ENCODE assay signal across 15 cellular contexts in genomic region chr3:186966406-186966805, GRCh38. TPM values are rescaled to one million over a fixed set of nuclear protein-coding genes. Genes with fewer than 3 reads are reported as not detected.
DNase-seq lines count a peak whose midpoint lies in the region; ATAC-seq and TF ChIP-seq lines count a peak whose summit lies in the region.
"Had no signal": no experiment of that assay in that cellular context is flagged by ENCODE, and none has a peak within 500 bp of the region (broad histone marks: within the 10 kb centered on the region; RNA-seq: fewer than 3 reads in every experiment).

No MANE protein-coding gene starts in this region.

- peaks cover 30 to 70% (median 56%) of the 10 kb centered on the region in 3 experiments for H3K36me3 Mint-ChIP-seq in H9 (ENCODE audit: insufficient read depth in 1 of 3, low read depth in 3 of 3)
- H3K36me3 Mint-ChIP-seq in stimulated activated effector memory CD8-positive, alpha-beta T cell treated with anti-CD3 and anti-CD28 coated beads, Interleukin-12 subunit alpha, Interleukin-12 subunit beta, amount 100 ng/mL, for 72 hours, result peaks cover 71% of the 10 kb centered on the region
- peaks cover 16% of the 10 kb centered on the region for H3K36me3 Mint-ChIP-seq in neural progenitor cell

- DNase-seq in H9, result no peak
- DNase-seq in stimulated activated effector memory CD8-positive, alpha-beta T cell treated with anti-CD3 and anti-CD28 coated beads, Interleukin-12 subunit alpha, Interleukin-12 subunit beta, amount 100 ng/mL, for 72 hours (ENCODE audit: low spot score in 2 of 2), result no peak
- no peak for DNase-seq in COLO829 (ENCODE audit: low spot score)
- DNase-seq in neural progenitor cell (ENCODE audit: low spot score), result no peak
- DNase-seq in NCI-H2029 treated with DMSO at 0.1 percent for 48 hours (lab: John Stamatoyannopoulos, UW), result no peak
- DNase-seq: activated gamma-delta T cell treated with Interleukin-2 at 50 U/mL for 16 hours, body of pancreas, dermis blood vessel endothelial cell, mammary epithelial cell, NCI-H2081 treated with DMSO at 0.1 percent for 48 hours, NCI-H526, SHP77 had no signal

- H3K27ac ChIP-seq in H9 (ENCODE audit: insufficient read length, low read depth, low read length) (no peak overlapping the region), angular gyrus (ENCODE audit: low read depth, low read length) (peak overlapping the region; percentile 27), iPS-20b (ENCODE audit: low read length) (peak overlapping the region; percentile 10), neural progenitor cell (no peak overlapping the region)
- H3K27ac ChIP-seq: body of pancreas had no signal

- H3K14ac ChIP-seq in H9 (ENCODE audit: insufficient read depth, low read length), result no peak overlapping the region

- H3K9me3 Mint-ChIP-seq in H9 (no peaks in the 10 kb centered on the region), neural progenitor cell (no peaks in the 10 kb centered on the region)
- no peaks in the 10 kb centered on the region for H3K9me3 Mint-ChIP-seq in stimulated activated effector memory CD8-positive, alpha-beta T cell treated with anti-CD3 and anti-CD28 coated beads, Interleukin-12 subunit alpha, Interleukin-12 subunit beta, amount 100 ng/mL, for 72 hours
- H3K9me3 Mint-ChIP-seq: T-helper 1 cell treated with Interleukin-12 subunit alpha and Interleukin-12 subunit beta and Interleukin-4 antibody, amounts not matched to agents 30 μg/mL and 1 μg/mL, for 36 hours had no signal

- H3K56ac ChIP-seq in H9 (ENCODE audit: insufficient read length, low read depth, low read length), result no peak overlapping the region

- peaks cover 26% of the 10 kb centered on the region for H3F3A ChIP-seq in neural progenitor cell (ENCODE audit: low read depth)

- WGBS in H9 (ENCODE audit: extremely low coverage, insufficient read length, low lambda C conversion rate), result no CpG with 5 or more reads among the region's 6 CpGs

- H3K4me3 ChIP-seq in iPS-20b (ENCODE audit: low read length) (no peak overlapping the region), neural progenitor cell (no peak overlapping the region)
- H3K4me3 ChIP-seq: body of pancreas had no signal

- no peak overlapping the region for H3K4me2 ChIP-seq in H9 (ENCODE audit: insufficient read depth, insufficient read length, low read length)
- H3K4me2 ChIP-seq in neural progenitor cell, result no peak overlapping the region

- H4K20me1 ChIP-seq in H9 (ENCODE audit: control insufficient read depth, insufficient read depth, insufficient read length), result no peaks in the 10 kb centered on the region
- H4K20me1 ChIP-seq in neural progenitor cell (ENCODE audit: low read depth), result peaks cover 30% of the 10 kb centered on the region

- H3K18ac ChIP-seq in H9 (ENCODE audit: insufficient read length, low read depth, low read length), result no peak overlapping the region

- H3K36me3 ChIP-seq in iPS-20b (ENCODE audit: insufficient read depth, low read depth, low read length) (peaks cover 46% of the 10 kb centered on the region), neural progenitor cell (peaks cover 5% of the 10 kb centered on the region)

- H4K91ac ChIP-seq in H9 (ENCODE audit: insufficient read length, low read depth, low read length), result no peak overlapping the region

- TF ChIP-seq CTCF in H9 (conservative IDR thresholded peaks at IDR 0.05) (no peak), neural progenitor cell (IDR thresholded peaks at IDR 0.05) (no peak)

- no peaks in the 10 kb centered on the region for H3K23me2 ChIP-seq in H9 (ENCODE audit: insufficient read length, low read depth, low read length, poor library complexity, severe bottlenecking)

- H3K9me3 ChIP-seq in H9 (ENCODE audit: control insufficient read depth, low read depth, low read length) (no peaks in the 10 kb centered on the region), iPS-20b (ENCODE audit: insufficient read depth, low read depth, low read length) (no peaks in the 10 kb centered on the region), neural progenitor cell (ENCODE audit: low read depth) (no peaks in the 10 kb centered on the region)
- H3K9me3 ChIP-seq: body of pancreas had no signal

- no peaks in the 10 kb centered on the region for H3K27me3 ChIP-seq in H9 (ENCODE audit: insufficient read depth, low read length)
- no peaks in the 10 kb centered on the region for H3K27me3 ChIP-seq in iPS-20b (ENCODE audit: insufficient read depth, low read length)
- H3K27me3 ChIP-seq in neural progenitor cell, result no peaks in the 10 kb centered on the region
- H3K27me3 ChIP-seq: body of pancreas had no signal

- H3T11ph ChIP-seq in H9 (ENCODE audit: low read length), result no peak overlapping the region

- no peak overlapping the region for H2AK5ac ChIP-seq in H9 (ENCODE audit: insufficient read length, low read length)

- no peak overlapping the region for H2BK120ac ChIP-seq in H9 (ENCODE audit: low read depth, low read length, poor library complexity, severe bottlenecking)

- H3K4ac ChIP-seq in H9 (ENCODE audit: low read depth, low read length), result no peak overlapping the region

- no peak overlapping the region for H2AFZ ChIP-seq in H9 (ENCODE audit: low read length)
- H2AFZ ChIP-seq in neural progenitor cell (replicated peaks), result no peak overlapping the region

- H3K79me2 ChIP-seq in H9 (ENCODE audit: insufficient read depth, low read length) (no peaks in the 10 kb centered on the region; the same call in 1 of the 2 replicates), neural progenitor cell (ENCODE audit: low read depth) (no peaks in the 10 kb centered on the region)

- no peak overlapping the region for H4K8ac ChIP-seq in H9 (replicated peaks; ENCODE audit: insufficient read length, low read depth, low read length)

- H3K27me3 Mint-ChIP-seq in H9 (ENCODE audit: low read depth), result no peaks in the 10 kb centered on the region
- peaks cover 3% of the 10 kb centered on the region for H3K27me3 Mint-ChIP-seq in neural progenitor cell (ENCODE audit: insufficient read depth, low read depth)

- H4K5ac ChIP-seq in H9 (ENCODE audit: insufficient read length, low read depth, low read length), result no peak overlapping the region

- no peak overlapping the region for H3K9ac ChIP-seq in H9 (ENCODE audit: extremely low read depth, insufficient read length, low read length)
- peak overlapping the region; percentile 6; the same call in 1 of the 2 replicates for H3K9ac ChIP-seq in iPS-20b (ENCODE audit: low read depth, low read length)
- no peak overlapping the region for H3K9ac ChIP-seq in neural progenitor cell

- no peaks in the 10 kb centered on the region for H3K79me1 ChIP-seq in H9 (ENCODE audit: insufficient read depth, low read depth, low read length, poor library complexity, severe bottlenecking)

- H2BK20ac ChIP-seq in H9 (ENCODE audit: low read depth, low read length, poor library complexity, severe bottlenecking), result no peak overlapping the region

- H3K4me3 Mint-ChIP-seq in H9 (no peak overlapping the region; a peak in 1 of 5 replicates), neural progenitor cell (no peak overlapping the region)
- no peak overlapping the region for H3K4me3 Mint-ChIP-seq in stimulated activated effector memory CD8-positive, alpha-beta T cell treated with anti-CD3 and anti-CD28 coated beads, Interleukin-12 subunit alpha, Interleukin-12 subunit beta, amount 100 ng/mL, for 72 hours
- H3K4me3 Mint-ChIP-seq: T-helper 1 cell treated with Interleukin-12 subunit alpha and Interleukin-12 subunit beta and Interleukin-4 antibody, amounts not matched to agents 30 μg/mL and 1 μg/mL, for 36 hours had no signal

- H3K23ac ChIP-seq in H9 (ENCODE audit: insufficient read length, low read depth, low read length), result no peak overlapping the region

- H3K4me1 Mint-ChIP-seq in H9, result peaks cover 59% of the 10 kb centered on the region in 2 experiments
- peaks cover 54% of the 10 kb centered on the region for H3K4me1 Mint-ChIP-seq in stimulated activated effector memory CD8-positive, alpha-beta T cell treated with anti-CD3 and anti-CD28 coated beads, Interleukin-12 subunit alpha, Interleukin-12 subunit beta, amount 100 ng/mL, for 72 hours
- H3K4me1 Mint-ChIP-seq in neural progenitor cell, result peaks cover 21% of the 10 kb centered on the region

- ATAC-seq in stimulated activated effector memory CD8-positive, alpha-beta T cell treated with anti-CD3 and anti-CD28 coated beads, Interleukin-12 subunit alpha, Interleukin-12 subunit beta, amount 100 ng/mL, for 72 hours, result no peak
- ATAC-seq: body of pancreas had no signal

- H3K4me1 ChIP-seq in H9 (ENCODE audit: insufficient read depth, low read length) (peaks cover 16% of the 10 kb centered on the region; the same call in 1 of the 2 replicates), iPS-20b (ENCODE audit: insufficient read depth, low read length) (peaks cover 45% of the 10 kb centered on the region), neural progenitor cell (peaks cover 34% of the 10 kb centered on the region)
- H3K4me1 ChIP-seq: body of pancreas had no signal

- H2BK12ac ChIP-seq in H9 (ENCODE audit: insufficient read length, low read depth, low read length), result no peak overlapping the region

- H3K27ac Mint-ChIP-seq in H9 (peak overlapping the region; percentile 19 to 96 (median 93); a peak in 6 of 7 replicates), neural progenitor cell (no peak overlapping the region)
- peak overlapping the region; percentile 91 for H3K27ac Mint-ChIP-seq in stimulated activated effector memory CD8-positive, alpha-beta T cell treated with anti-CD3 and anti-CD28 coated beads, Interleukin-12 subunit alpha, Interleukin-12 subunit beta, amount 100 ng/mL, for 72 hours
- H3K27ac Mint-ChIP-seq: T-helper 1 cell treated with Interleukin-12 subunit alpha and Interleukin-12 subunit beta and Interleukin-4 antibody, amounts not matched to agents 30 μg/mL and 1 μg/mL, for 36 hours had no signal

- H2BK15ac ChIP-seq in H9 (ENCODE audit: low read depth, low read length), result no peak overlapping the region

- H2BK5ac ChIP-seq in H9 (ENCODE audit: insufficient read length, low read length), result no peak overlapping the region

RNA-seq across cellular contexts. Expression of gene ST6GAL1, which starts 36.1 kb away (rescaled TPM):
- 139 and 141 TPM in 2 replicates for total RNA-seq in H9 (2021)
- 27.3 and 39.2 TPM in 2 replicates for total RNA-seq in neural progenitor cell (ENCODE audit: low replicate concordance)

Comparison
In these comparisons a context has a peak if more than half of its experiments do, and no peak if none do; other contexts are left out.
1. H3K27ac ChIP-seq: peak in angular gyrus (single experiment) and iPS-20b (single experiment); none in H9 (single experiment) and neural progenitor cell (single experiment).